In the genomic region with DNA sequence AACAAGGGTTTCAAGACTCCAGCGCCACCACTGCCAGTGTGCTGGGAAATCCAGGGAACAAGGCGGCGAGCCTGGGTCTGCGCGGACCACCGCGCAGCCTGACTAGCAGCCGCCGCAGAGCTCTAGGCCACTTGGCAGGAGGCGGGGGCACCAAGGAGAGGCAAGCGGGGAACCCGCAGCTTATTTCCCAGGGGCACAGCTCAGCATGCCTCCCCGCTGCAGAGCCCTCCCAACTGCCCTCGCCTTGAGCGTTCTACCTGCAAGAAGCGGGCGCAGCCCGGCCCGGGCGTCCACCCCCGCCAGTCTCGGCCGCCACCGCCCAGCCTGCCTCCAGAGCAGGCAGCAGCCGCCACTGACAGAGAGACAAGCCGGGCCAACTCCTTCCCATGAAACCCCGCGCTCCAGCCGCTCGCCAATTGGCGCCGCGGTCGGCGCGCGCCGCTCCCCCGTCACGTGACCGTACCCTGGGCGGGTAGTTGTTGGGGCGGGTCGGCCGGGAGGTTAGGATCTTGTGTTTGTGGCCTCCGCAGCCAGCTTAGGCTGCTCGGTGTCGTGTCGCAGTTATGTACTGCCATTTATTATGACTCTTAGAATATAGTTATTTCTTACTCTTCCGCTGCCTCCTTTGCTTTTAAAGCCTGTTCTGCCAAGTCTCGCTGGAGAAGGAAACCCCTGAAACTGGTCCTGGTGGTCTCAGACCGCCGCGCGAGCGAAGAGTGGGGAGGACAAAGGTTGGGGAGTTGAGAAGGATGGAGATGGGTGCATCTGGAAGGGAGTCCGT, we compare ENCODE assay signal across 8 cellular contexts. TPM values are rescaled to one million over a fixed set of nuclear protein-coding genes. Genes with fewer than 3 reads are reported as not detected.
DNase-seq lines count a peak whose midpoint lies in the region; ATAC-seq and TF ChIP-seq lines count a peak whose summit lies in the region.

A gene with protein sequence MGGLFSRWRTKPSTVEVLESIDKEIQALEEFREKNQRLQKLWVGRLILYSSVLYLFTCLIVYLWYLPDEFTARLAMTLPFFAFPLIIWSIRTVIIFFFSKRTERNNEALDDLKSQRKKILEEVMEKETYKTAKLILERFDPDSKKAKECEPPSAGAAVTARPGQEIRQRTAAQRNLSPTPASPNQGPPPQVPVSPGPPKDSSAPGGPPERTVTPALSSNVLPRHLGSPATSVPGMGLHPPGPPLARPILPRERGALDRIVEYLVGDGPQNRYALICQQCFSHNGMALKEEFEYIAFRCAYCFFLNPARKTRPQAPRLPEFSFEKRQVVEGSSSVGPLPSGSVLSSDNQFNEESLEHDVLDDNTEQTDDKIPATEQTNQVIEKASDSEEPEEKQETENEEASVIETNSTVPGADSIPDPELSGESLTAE (minus strand): TSS at position 365 of the 781 bp plus-strand sequence. CDS start 6,683 bp downstream, outside the sequence.

- ATAC-seq in RWPE2 (ENCODE audit: low read depth), result peak; percentile 93

- peak within 1 kb of the TSS; percentile 47 for H3K27ac ChIP-seq in RWPE2 (ENCODE audit: poor library complexity, severe bottlenecking)

- H3K9me3 ChIP-seq in RWPE2 (ENCODE audit: severe bottlenecking), result no peaks in the 10 kb centered on the region

- no peaks in the 10 kb centered on the region for H3K9me3 Mint-ChIP-seq in activated T-helper 2 cell treated with anti-CD3 and anti-CD28 coated beads, Interferon-gamma antibody, Interleukin-2, Interleukin-4, amounts not matched to agents 10 μg/mL and 5 μg/mL and 100 μg/mL, durations not matched to agents 14 hours and 24 hours and 36 hours
- H3K9me3 Mint-ChIP-seq in nephron, result no peaks in the 10 kb centered on the region
- no peaks in the 10 kb centered on the region for H3K9me3 Mint-ChIP-seq in stimulated activated naive CD8-positive, alpha-beta T cell treated with anti-CD3 and anti-CD28 coated beads, Interleukin-15, Interleukin-2, amounts not matched to agents 100 ng/mL and 50 ng/mL, for 24 hours

- peak within 1 kb of the TSS; percentile 87 for H3K4me3 ChIP-seq in RWPE2 (ENCODE audit: severe bottlenecking)

- H3K27me3 ChIP-seq in RWPE2 (ENCODE audit: insufficient read depth, poor library complexity, severe bottlenecking), result no peaks in the 10 kb centered on the region

- no peaks in the 10 kb centered on the region for H3K36me3 ChIP-seq in RWPE2 (ENCODE audit: low read depth)

- peak within 1 kb of the TSS; percentile 91 for H3K4me3 Mint-ChIP-seq in activated T-helper 2 cell treated with anti-CD3 and anti-CD28 coated beads, Interferon-gamma antibody, Interleukin-2, Interleukin-4, amounts not matched to agents 10 μg/mL and 5 μg/mL and 100 μg/mL, durations not matched to agents 14 hours and 24 hours and 36 hours (ENCODE audit: low read depth)
- H3K4me3 Mint-ChIP-seq in nephron, result peak within 1 kb of the TSS; percentile 84 to 96 (median 92)
- peak within 1 kb of the TSS; percentile 97 for H3K4me3 Mint-ChIP-seq in stimulated activated naive CD8-positive, alpha-beta T cell treated with anti-CD3 and anti-CD28 coated beads, Interleukin-15, Interleukin-2, amounts not matched to agents 100 ng/mL and 50 ng/mL, for 24 hours

- peaks cover 7% of the 10 kb centered on the region for H3K4me1 ChIP-seq in RWPE2 (ENCODE audit: insufficient read depth, poor library complexity, severe bottlenecking)

- H3K36me3 Mint-ChIP-seq in activated T-helper 2 cell treated with anti-CD3 and anti-CD28 coated beads, Interferon-gamma antibody, Interleukin-2, Interleukin-4, amounts not matched to agents 10 μg/mL and 5 μg/mL and 100 μg/mL, durations not matched to agents 14 hours and 24 hours and 36 hours (ENCODE audit: low read depth), result peaks cover 5% of the 10 kb centered on the region
- H3K36me3 Mint-ChIP-seq in nephron (ENCODE audit: low read depth), result no peaks in the 10 kb centered on the region
- H3K36me3 Mint-ChIP-seq in stimulated activated naive CD8-positive, alpha-beta T cell treated with anti-CD3 and anti-CD28 coated beads, Interleukin-15, Interleukin-2, amounts not matched to agents 100 ng/mL and 50 ng/mL, for 24 hours (ENCODE audit: low read depth), result no peaks in the 10 kb centered on the region

- peaks cover 22% of the 10 kb centered on the region for H3K4me1 Mint-ChIP-seq in activated T-helper 2 cell treated with anti-CD3 and anti-CD28 coated beads, Interferon-gamma antibody, Interleukin-2, Interleukin-4, amounts not matched to agents 10 μg/mL and 5 μg/mL and 100 μg/mL, durations not matched to agents 14 hours and 24 hours and 36 hours (ENCODE audit: low read depth)
- peaks cover 36% of the 10 kb centered on the region for H3K4me1 Mint-ChIP-seq in nephron
- H3K4me1 Mint-ChIP-seq in stimulated activated naive CD8-positive, alpha-beta T cell treated with anti-CD3 and anti-CD28 coated beads, Interleukin-15, Interleukin-2, amounts not matched to agents 100 ng/mL and 50 ng/mL, for 24 hours (ENCODE audit: low read depth), result peaks cover 23% of the 10 kb centered on the region

- peak within 1 kb of the TSS; percentile 89 for H3K27ac Mint-ChIP-seq in activated T-helper 2 cell treated with anti-CD3 and anti-CD28 coated beads, Interferon-gamma antibody, Interleukin-2, Interleukin-4, amounts not matched to agents 10 μg/mL and 5 μg/mL and 100 μg/mL, durations not matched to agents 14 hours and 24 hours and 36 hours
- peak within 1 kb of the TSS; percentile 84 to 93 (median 91) for H3K27ac Mint-ChIP-seq in nephron
- H3K27ac Mint-ChIP-seq in stimulated activated naive CD8-positive, alpha-beta T cell treated with anti-CD3 and anti-CD28 coated beads, Interleukin-15, Interleukin-2, amounts not matched to agents 100 ng/mL and 50 ng/mL, for 24 hours, result peak within 1 kb of the TSS; percentile 97

- peak; percentile 90 for DNase-seq in EH (ENCODE audit: low read depth)
- peak; percentile 77 for DNase-seq in H4 (ENCODE audit: low spot score)
- DNase-seq in LoVo (ENCODE audit: low spot score), result peak; percentile 90
- peak; percentile 89 for DNase-seq in RWPE2 (ENCODE audit: low spot score)
- DNase-seq in activated T-helper 2 cell treated with anti-CD3 and anti-CD28 coated beads, Interferon-gamma antibody, Interleukin-2, Interleukin-4, amounts not matched to agents 10 μg/mL and 5 μg/mL and 100 μg/mL, durations not matched to agents 14 hours and 24 hours and 36 hours (ENCODE audit: low spot score), result peak; percentile 91
- peak; percentile 79 for DNase-seq in fibroblast of peridontal ligament (ENCODE audit: extremely low read depth)

- intact Hi-C loops in activated T-helper 2 cell treated with anti-CD3 and anti-CD28 coated beads, Interferon-gamma antibody, Interleukin-2, Interleukin-4, amounts not matched to agents 10 μg/mL and 5 μg/mL and 100 μg/mL, durations not matched to agents 14 hours and 24 hours and 36 hours (cut with micrococcal nuclease), result loop anchor here (5.0 kb wide), 2 partner anchors 60 to 260 kb away; no protein-coding TSS in a partner anchor

- H3K27me3 Mint-ChIP-seq in activated T-helper 2 cell treated with anti-CD3 and anti-CD28 coated beads, Interferon-gamma antibody, Interleukin-2, Interleukin-4, amounts not matched to agents 10 μg/mL and 5 μg/mL and 100 μg/mL, durations not matched to agents 14 hours and 24 hours and 36 hours (ENCODE audit: low read depth), result peaks cover 7% of the 10 kb centered on the region
- H3K27me3 Mint-ChIP-seq in nephron (ENCODE audit: low read depth), result no peaks in the 10 kb centered on the region
- peaks cover 4% of the 10 kb centered on the region for H3K27me3 Mint-ChIP-seq in stimulated activated naive CD8-positive, alpha-beta T cell treated with anti-CD3 and anti-CD28 coated beads, Interleukin-15, Interleukin-2, amounts not matched to agents 100 ng/mL and 50 ng/mL, for 24 hours

- TF ChIP-seq CTCF in RWPE2 (IDR thresholded peaks at IDR 0.05; ENCODE audit: poor library complexity, severe bottlenecking) (no peak), nephron (IDR thresholded peaks at IDR 0.05; ENCODE audit: unreplicated experiment in 3 of 3) (no peak)

RNA-seq across cellular contexts. Expression of the gene that starts here (rescaled TPM):
- 9.4 and 19.8 TPM in 2 replicates for total RNA-seq in H4 (2014; rRNA removed; shearing (Covaris generic))
- 50.3 and 51.9 TPM in 2 replicates for total RNA-seq in activated T-helper 2 cell treated with anti-CD3 and anti-CD28 coated beads, Interferon-gamma antibody, Interleukin-2, Interleukin-4, amounts not matched to agents 10 μg/mL and 5 μg/mL and 100 μg/mL, durations not matched to agents 14 hours and 24 hours and 36 hours

Comparison
In these comparisons a context has a peak if more than half of its experiments do, and no peak if none do; other contexts are left out.
1. Peak in every context shown above with its lines: DNase-seq, ATAC-seq, H3K4me3 ChIP-seq and H3K27ac ChIP-seq.